Comparison of ENCODE assay signal across 13 cellular contexts in genomic region chr15:58229297-58229768, GRCh38.
DNase-seq lines count a peak whose midpoint lies in the region; ATAC-seq and TF ChIP-seq lines count a peak whose summit lies in the region.
"Had no signal": no experiment of that assay in that cellular context is flagged by ENCODE, and none has a peak within 500 bp of the region (broad histone marks: within the 10 kb centered on the region; RNA-seq: fewer than 3 reads in every experiment).

No MANE protein-coding gene starts in this region.

- CTCF ChIA-PET in activated CD4-positive, alpha-beta memory T cell treated with anti-CD3 and anti-CD28 coated beads for 36 hours (lab: Charles Lee), result interaction anchor here (1.4 to 2.0 kb wide), 3 partner anchors 8 to 532 kb away, joined by 3 to 6 read pairs (median 6); no protein-coding TSS in a partner anchor

- H3K27ac Mint-ChIP-seq in activated CD4-positive, alpha-beta memory T cell treated with anti-CD3 and anti-CD28 coated beads for 36 hours, result no peak overlapping the region
- H3K27ac Mint-ChIP-seq in mesothelial cell of epicardium, result no peak overlapping the region
- H3K27ac Mint-ChIP-seq: activated naive CD4-positive, alpha-beta T cell treated with anti-CD3 and anti-CD28 coated beads for 36 hours had no signal

- H3K4me1 Mint-ChIP-seq in activated CD4-positive, alpha-beta memory T cell treated with anti-CD3 and anti-CD28 coated beads for 36 hours (ENCODE audit: low read depth), result peaks cover 11% of the 10 kb centered on the region
- peaks cover 22% of the 10 kb centered on the region for H3K4me1 Mint-ChIP-seq in mesothelial cell of epicardium

- peak overlapping the region; percentile 79 for H3K27ac ChIP-seq in SJCRH30
- H3K27ac ChIP-seq in left ventricle myocardium inferior (replicated peaks), result peak overlapping the region; percentile 73
- H3K27ac ChIP-seq in osteoblast (ENCODE audit: low read depth, low read length), result no peak overlapping the region
- H3K27ac ChIP-seq: esophagus squamous epithelium had no signal

- H3K9me3 Mint-ChIP-seq in activated CD4-positive, alpha-beta memory T cell treated with anti-CD3 and anti-CD28 coated beads for 36 hours, result no peaks in the 10 kb centered on the region
- no peaks in the 10 kb centered on the region for H3K9me3 Mint-ChIP-seq in mesothelial cell of epicardium
- H3K9me3 Mint-ChIP-seq: activated naive CD4-positive, alpha-beta T cell treated with anti-CD3 and anti-CD28 coated beads for 36 hours had no signal

- H3K27me3 Mint-ChIP-seq in activated CD4-positive, alpha-beta memory T cell treated with anti-CD3 and anti-CD28 coated beads for 36 hours, result peaks cover 17% of the 10 kb centered on the region
- H3K27me3 Mint-ChIP-seq in mesothelial cell of epicardium (ENCODE audit: low read depth), result peaks cover 4% of the 10 kb centered on the region

- no peaks in the 10 kb centered on the region for H4K20me1 ChIP-seq in osteoblast (ENCODE audit: insufficient read depth, low read length)

- no peak overlapping the region for H3K4me3 Mint-ChIP-seq in activated CD4-positive, alpha-beta memory T cell treated with anti-CD3 and anti-CD28 coated beads for 36 hours
- no peak overlapping the region for H3K4me3 Mint-ChIP-seq in mesothelial cell of epicardium
- H3K4me3 Mint-ChIP-seq: activated naive CD4-positive, alpha-beta T cell treated with anti-CD3 and anti-CD28 coated beads for 36 hours had no signal

- no peaks in the 10 kb centered on the region for H3K27me3 ChIP-seq in SJCRH30
- H3K27me3 ChIP-seq in left ventricle myocardium inferior (ENCODE audit: low read depth), result no peaks in the 10 kb centered on the region
- H3K27me3 ChIP-seq in osteoblast (ENCODE audit: insufficient read depth, low read length), result peaks cover 15% of the 10 kb centered on the region

- no peaks in the 10 kb centered on the region for H3K36me3 Mint-ChIP-seq in activated CD4-positive, alpha-beta memory T cell treated with anti-CD3 and anti-CD28 coated beads for 36 hours
- no peaks in the 10 kb centered on the region for H3K36me3 Mint-ChIP-seq in mesothelial cell of epicardium

- H3K9me3 ChIP-seq in ES-I3 (ENCODE audit: control insufficient read depth, insufficient read depth, low read length) (no peaks in the 10 kb centered on the region), SJCRH30 (replicated peaks) (no peaks in the 10 kb centered on the region), left ventricle myocardium inferior (replicated peaks) (no peaks in the 10 kb centered on the region), osteoblast (ENCODE audit: low read depth, low read length) (no peaks in the 10 kb centered on the region)
- H3K9me3 ChIP-seq: esophagus squamous epithelium had no signal

- peak overlapping the region; percentile 37 for H3K4me2 ChIP-seq in osteoblast (ENCODE audit: insufficient read depth, low read length)

- POLR2A ChIA-PET in activated CD4-positive, alpha-beta memory T cell treated with anti-CD3 and anti-CD28 coated beads for 36 hours (lab: Charles Lee), result no interaction called here

- H3K4me3 ChIP-seq in SJCRH30, result peak overlapping the region; percentile 53
- H3K4me3 ChIP-seq in left ventricle myocardium inferior, result peak overlapping the region; percentile 19
- peak overlapping the region; percentile 29 for H3K4me3 ChIP-seq in osteoblast (ENCODE audit: insufficient read depth, low read length)
- H3K4me3 ChIP-seq: esophagus squamous epithelium had no signal

- no peak for ATAC-seq in GM18867 (IDR thresholded peaks at IDR 0.05; ENCODE audit: unreplicated experiment)

- DNase-seq in SJCRH30, result peak; percentile 71 to 92
- no peak for DNase-seq in left ventricle myocardium inferior
- no peak for DNase-seq in osteoblast (ENCODE audit: insufficient read length, low spot score, missing footprints)
- DNase-seq in activated CD4-positive, alpha-beta memory T cell treated with anti-CD3 and anti-CD28 coated beads for 36 hours, result no peak
- DNase-seq in mesothelial cell of epicardium (ENCODE audit: low spot score in 2 of 2, unreplicated experiment in 2 of 2), result no peak
- DNase-seq in central memory CD4-positive, alpha-beta T cell, result no peak
- DNase-seq: activated naive CD4-positive, alpha-beta T cell treated with anti-CD3 and anti-CD28 coated beads for 36 hours; DND-41; esophagus squamous epithelium; KBM-7; NK-92 treated with Interleukin-12 subunit alpha and Interleukin-12 subunit beta, amount 100 ng/mL, for 24 hours had no signal

- peak overlapping the region; percentile 32; the same call in 1 of the 2 replicates for H3K9ac ChIP-seq in ES-I3 (ENCODE audit: low read depth, low read length)

- intact Hi-C loops in left ventricle myocardium inferior (cut with micrococcal nuclease), result no loop called here
- intact Hi-C loops in activated CD4-positive, alpha-beta memory T cell treated with anti-CD3 and anti-CD28 coated beads for 36 hours (cut with micrococcal nuclease), result loop anchor here (10.0 kb wide), 1 partner anchor 725 kb away; no protein-coding TSS in a partner anchor

- TF ChIP-seq CTCF in left ventricle myocardium inferior (IDR thresholded peaks at IDR 0.05; ENCODE audit: borderline replicate concordance), result no peak
- no peak for TF ChIP-seq CTCF in osteoblast (IDR thresholded peaks at IDR 0.05; ENCODE audit: extremely low read depth, low read depth, low read length)
- TF ChIP-seq CTCF in mesothelial cell of epicardium (IDR thresholded peaks at IDR 0.05; ENCODE audit: unreplicated experiment), result no peak

- peaks cover 26% of the 10 kb centered on the region for H3K4me1 ChIP-seq in ES-I3 (ENCODE audit: insufficient read depth, low read length)
- H3K4me1 ChIP-seq in SJCRH30, result peaks cover 25% of the 10 kb centered on the region
- peaks cover 31% of the 10 kb centered on the region for H3K4me1 ChIP-seq in left ventricle myocardium inferior
- H3K4me1 ChIP-seq in osteoblast (ENCODE audit: insufficient read depth, low read length), result peaks cover 12% of the 10 kb centered on the region

- H2AFZ ChIP-seq in osteoblast (ENCODE audit: low read length), result peak overlapping the region; percentile 32

- H3K36me3 ChIP-seq in ES-I3 (ENCODE audit: insufficient read depth, low read length) (no peaks in the 10 kb centered on the region), SJCRH30 (no peaks in the 10 kb centered on the region), left ventricle myocardium inferior (no peaks in the 10 kb centered on the region), osteoblast (ENCODE audit: insufficient read depth, low read length) (no peaks in the 10 kb centered on the region)
- H3K36me3 ChIP-seq: esophagus squamous epithelium had no signal

- no peaks in the 10 kb centered on the region for H3K79me2 ChIP-seq in osteoblast (ENCODE audit: insufficient read depth, low read length)

Comparison
In these comparisons a context has a peak if more than half of its experiments do, and no peak if none do; other contexts are left out.
1. DNase-seq: peak in SJCRH30 (2 of 2); none in left ventricle myocardium inferior (single experiment), osteoblast (single experiment), activated CD4-positive, alpha-beta memory T cell treated with anti-CD3 and anti-CD28 coated beads for 36 hours (single experiment), mesothelial cell of epicardium (0 of 2) and central memory CD4-positive, alpha-beta T cell (single experiment).
2. Peak in every context shown above with its lines, with median percentiles within 50 percentile points of each other: H3K4me3 ChIP-seq.